1 cellular context compared by ENCODE assay signal in the genomic region with DNA sequence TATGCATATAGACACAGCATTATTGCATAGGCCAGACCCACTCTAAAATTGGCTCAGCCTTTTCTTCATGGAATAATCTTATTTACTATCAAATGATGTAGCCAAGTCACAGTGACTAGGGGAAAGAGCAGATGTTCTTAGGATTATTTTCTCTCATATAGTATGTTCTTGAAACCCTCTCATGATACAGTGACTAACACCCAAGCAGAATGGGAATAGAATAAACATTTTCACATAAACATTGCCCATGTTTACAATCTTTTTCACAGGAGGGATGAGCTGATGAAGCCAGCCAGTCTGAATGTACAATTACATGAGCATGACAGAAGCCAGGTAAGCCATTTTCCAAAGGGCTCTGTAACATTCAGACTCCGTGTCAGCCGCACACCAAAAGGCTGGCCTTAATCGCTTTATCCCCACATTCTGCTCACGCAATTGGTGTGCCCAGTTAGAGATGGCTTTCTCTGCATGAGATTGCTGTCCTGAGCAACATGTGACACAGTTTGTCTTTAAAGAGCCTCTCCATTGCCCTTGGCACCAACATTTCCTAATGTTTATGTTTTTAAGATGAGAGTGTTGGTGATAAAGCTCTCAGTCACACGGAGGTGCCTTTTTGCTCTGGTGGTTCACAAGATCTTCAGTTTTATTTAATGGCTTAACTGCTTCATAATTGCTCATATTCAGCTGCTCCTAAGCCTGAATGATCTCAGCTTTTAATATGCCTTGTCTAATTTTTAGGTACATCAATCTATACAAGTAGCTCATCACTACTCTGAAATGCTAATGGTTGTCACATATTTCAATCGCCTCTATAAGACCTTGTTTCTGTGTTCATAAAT.
A peak's percentile ranks its signal among the peaks of the same experiment; 100 is the strongest.
TF ChIP-seq lines count a peak whose summit lies in the region.

No MANE protein-coding gene starts in this region.

TF ChIP-seq in HEK293, 187 proteins besides CTCF, POLR2A, EP300 and RAD21 (continued from another document):
- TF ChIP-seq, protein P1, sequence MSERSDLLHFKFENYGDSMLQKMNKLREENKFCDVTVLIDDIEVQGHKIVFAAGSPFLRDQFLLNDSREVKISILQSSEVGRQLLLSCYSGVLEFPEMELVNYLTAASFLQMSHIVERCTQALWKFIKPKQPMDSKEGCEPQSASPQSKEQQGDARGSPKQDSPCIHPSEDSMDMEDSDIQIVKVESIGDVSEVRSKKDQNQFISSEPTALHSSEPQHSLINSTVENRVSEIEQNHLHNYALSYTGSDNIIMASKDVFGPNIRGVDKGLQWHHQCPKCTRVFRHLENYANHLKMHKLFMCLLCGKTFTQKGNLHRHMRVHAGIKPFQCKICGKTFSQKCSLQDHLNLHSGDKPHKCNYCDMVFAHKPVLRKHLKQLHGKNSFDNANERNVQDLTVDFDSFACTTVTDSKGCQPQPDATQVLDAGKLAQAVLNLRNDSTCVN (tag by site-specific recombination; optimal IDR thresholded peaks at IDR 0.05) = no peak
- TF ChIP-seq BCL11A (tag by site-specific recombination; IDR thresholded peaks at IDR 0.05; ENCODE audit: low read depth) (0 out of 2 replicates have a peak, but pooled peaks have one; percentile 33), ZNF311 (tag by site-specific recombination; IDR thresholded peaks at IDR 0.05; ENCODE audit: borderline replicate concordance) (no peak), ZNF175 (tag by site-specific recombination; IDR thresholded peaks at IDR 0.05) (no peak), ZNF433 (tag by site-specific recombination; IDR thresholded peaks at IDR 0.05; ENCODE audit: low read depth) (no peak), ZNF121 (tag by site-specific recombination; IDR thresholded peaks at IDR 0.05) (no peak), SP2 (tag by site-specific recombination; IDR thresholded peaks at IDR 0.05) (no peak), ZNF561 (tag by site-specific recombination; IDR thresholded peaks at IDR 0.05; ENCODE audit: borderline replicate concordance) (0 out of 2 replicates have a peak, but pooled peaks have one; percentile 30), ZNF654 (tag by site-specific recombination; IDR thresholded peaks at IDR 0.05; ENCODE audit: low read depth) (peak; percentile 14; the same call in 1 of the 2 replicates), ZBTB48 (tag by site-specific recombination; IDR thresholded peaks at IDR 0.05) (no peak), ZNF837 (tag by site-specific recombination; IDR thresholded peaks at IDR 0.05) (no peak), ZNF132 (tag by site-specific recombination; IDR thresholded peaks at IDR 0.05; ENCODE audit: borderline replicate concordance) (no peak), SCRT2 (tag by site-specific recombination; IDR thresholded peaks at IDR 0.05) (peak; percentile 20; the same call in 1 of the 2 replicates), ZFP41 (tag by site-specific recombination; IDR thresholded peaks at IDR 0.05; ENCODE audit: borderline replicate concordance) (no peak), RBAK (tag by site-specific recombination; IDR thresholded peaks at IDR 0.05) (no peak), KLF16 (tag by site-specific recombination; IDR thresholded peaks at IDR 0.05) (no peak), ZEB2 (tag by site-specific recombination; IDR thresholded peaks at IDR 0.05) (no peak), ZNF548 (tag by site-specific recombination; IDR thresholded peaks at IDR 0.05) (no peak), FEZF1 (tag by site-specific recombination; IDR thresholded peaks at IDR 0.05) (peak; percentile 92), ZNF24 (tag by site-specific recombination; IDR thresholded peaks at IDR 0.05) (no peak), ZNF114 (tag by site-specific recombination; IDR thresholded peaks at IDR 0.05) (no peak), ZNF830 (tag by site-specific recombination; IDR thresholded peaks at IDR 0.05; ENCODE audit: low read depth) (no peak), ZNF404 (tag by site-specific recombination; IDR thresholded peaks at IDR 0.05) (no peak), ZNF596 (tag by site-specific recombination; IDR thresholded peaks at IDR 0.05) (no peak), EGR2 (tag by site-specific recombination; IDR thresholded peaks at IDR 0.05; ENCODE audit: low read depth) (no peak), ZNF184 (tag by site-specific recombination; IDR thresholded peaks at IDR 0.05) (no peak), YY2 (tag by site-specific recombination; IDR thresholded peaks at IDR 0.05) (no peak)
- TF ChIP-seq, protein P2, sequence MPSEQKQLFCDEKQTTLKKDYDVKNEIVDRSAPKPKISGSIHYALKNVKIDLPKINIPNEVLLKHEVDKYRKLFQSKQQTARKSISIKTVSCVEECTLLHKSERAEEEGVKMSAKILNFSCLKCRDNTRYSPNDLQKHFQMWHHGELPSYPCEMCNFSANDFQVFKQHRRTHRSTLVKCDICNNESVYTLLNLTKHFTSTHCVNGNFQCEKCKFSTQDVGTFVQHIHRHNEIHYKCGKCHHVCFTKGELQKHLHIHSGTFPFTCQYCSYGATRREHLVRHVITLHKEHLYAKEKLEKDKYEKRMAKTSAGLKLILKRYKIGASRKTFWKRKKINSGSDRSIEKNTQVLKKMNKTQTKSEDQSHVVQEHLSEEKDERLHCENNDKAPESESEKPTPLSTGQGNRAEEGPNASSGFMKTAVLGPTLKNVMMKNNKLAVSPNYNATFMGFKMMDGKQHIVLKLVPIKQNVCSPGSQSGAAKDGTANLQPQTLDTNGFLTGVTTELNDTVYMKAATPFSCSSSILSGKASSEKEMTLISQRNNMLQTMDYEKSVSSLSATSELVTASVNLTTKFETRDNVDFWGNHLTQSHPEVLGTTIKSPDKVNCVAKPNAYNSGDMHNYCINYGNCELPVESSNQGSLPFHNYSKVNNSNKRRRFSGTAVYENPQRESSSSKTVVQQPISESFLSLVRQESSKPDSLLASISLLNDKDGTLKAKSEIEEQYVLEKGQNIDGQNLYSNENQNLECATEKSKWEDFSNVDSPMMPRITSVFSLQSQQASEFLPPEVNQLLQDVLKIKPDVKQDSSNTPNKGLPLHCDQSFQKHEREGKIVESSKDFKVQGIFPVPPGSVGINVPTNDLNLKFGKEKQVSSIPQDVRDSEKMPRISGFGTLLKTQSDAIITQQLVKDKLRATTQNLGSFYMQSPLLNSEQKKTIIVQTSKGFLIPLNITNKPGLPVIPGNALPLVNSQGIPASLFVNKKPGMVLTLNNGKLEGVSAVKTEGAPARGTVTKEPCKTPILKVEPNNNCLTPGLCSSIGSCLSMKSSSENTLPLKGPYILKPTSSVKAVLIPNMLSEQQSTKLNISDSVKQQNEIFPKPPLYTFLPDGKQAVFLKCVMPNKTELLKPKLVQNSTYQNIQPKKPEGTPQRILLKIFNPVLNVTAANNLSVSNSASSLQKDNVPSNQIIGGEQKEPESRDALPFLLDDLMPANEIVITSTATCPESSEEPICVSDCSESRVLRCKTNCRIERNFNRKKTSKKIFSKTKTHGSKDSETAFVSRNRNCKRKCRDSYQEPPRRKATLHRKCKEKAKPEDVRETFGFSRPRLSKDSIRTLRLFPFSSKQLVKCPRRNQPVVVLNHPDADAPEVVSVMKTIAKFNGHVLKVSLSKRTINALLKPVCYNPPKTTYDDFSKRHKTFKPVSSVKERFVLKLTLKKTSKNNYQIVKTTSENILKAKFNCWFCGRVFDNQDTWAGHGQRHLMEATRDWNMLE (tag by site-specific recombination; conservative IDR thresholded peaks at IDR 0.05; ENCODE audit: low read depth) = no peak
- TF ChIP-seq, protein P3, sequence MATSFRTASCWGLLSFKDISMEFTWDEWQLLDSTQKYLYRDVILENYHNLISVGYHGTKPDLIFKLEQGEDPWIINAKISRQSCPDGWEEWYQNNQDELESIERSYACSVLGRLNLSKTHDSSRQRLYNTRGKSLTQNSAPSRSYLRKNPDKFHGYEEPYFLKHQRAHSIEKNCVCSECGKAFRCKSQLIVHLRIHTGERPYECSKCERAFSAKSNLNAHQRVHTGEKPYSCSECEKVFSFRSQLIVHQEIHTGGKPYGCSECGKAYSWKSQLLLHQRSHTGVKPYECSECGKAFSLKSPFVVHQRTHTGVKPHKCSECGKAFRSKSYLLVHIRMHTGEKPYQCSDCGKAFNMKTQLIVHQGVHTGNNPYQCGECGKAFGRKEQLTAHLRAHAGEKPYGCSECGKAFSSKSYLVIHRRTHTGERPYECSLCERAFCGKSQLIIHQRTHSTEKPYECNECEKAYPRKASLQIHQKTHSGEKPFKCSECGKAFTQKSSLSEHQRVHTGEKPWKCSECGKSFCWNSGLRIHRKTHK (tag by site-specific recombination; IDR thresholded peaks at IDR 0.05) = no peak
- TF ChIP-seq, protein P4, sequence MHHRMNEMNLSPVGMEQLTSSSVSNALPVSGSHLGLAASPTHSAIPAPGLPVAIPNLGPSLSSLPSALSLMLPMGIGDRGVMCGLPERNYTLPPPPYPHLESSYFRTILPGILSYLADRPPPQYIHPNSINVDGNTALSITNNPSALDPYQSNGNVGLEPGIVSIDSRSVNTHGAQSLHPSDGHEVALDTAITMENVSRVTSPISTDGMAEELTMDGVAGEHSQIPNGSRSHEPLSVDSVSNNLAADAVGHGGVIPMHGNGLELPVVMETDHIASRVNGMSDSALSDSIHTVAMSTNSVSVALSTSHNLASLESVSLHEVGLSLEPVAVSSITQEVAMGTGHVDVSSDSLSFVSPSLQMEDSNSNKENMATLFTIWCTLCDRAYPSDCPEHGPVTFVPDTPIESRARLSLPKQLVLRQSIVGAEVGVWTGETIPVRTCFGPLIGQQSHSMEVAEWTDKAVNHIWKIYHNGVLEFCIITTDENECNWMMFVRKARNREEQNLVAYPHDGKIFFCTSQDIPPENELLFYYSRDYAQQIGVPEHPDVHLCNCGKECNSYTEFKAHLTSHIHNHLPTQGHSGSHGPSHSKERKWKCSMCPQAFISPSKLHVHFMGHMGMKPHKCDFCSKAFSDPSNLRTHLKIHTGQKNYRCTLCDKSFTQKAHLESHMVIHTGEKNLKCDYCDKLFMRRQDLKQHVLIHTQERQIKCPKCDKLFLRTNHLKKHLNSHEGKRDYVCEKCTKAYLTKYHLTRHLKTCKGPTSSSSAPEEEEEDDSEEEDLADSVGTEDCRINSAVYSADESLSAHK (tag by site-specific recombination; IDR thresholded peaks at IDR 0.05) = no peak
- TF ChIP-seq, protein P5, sequence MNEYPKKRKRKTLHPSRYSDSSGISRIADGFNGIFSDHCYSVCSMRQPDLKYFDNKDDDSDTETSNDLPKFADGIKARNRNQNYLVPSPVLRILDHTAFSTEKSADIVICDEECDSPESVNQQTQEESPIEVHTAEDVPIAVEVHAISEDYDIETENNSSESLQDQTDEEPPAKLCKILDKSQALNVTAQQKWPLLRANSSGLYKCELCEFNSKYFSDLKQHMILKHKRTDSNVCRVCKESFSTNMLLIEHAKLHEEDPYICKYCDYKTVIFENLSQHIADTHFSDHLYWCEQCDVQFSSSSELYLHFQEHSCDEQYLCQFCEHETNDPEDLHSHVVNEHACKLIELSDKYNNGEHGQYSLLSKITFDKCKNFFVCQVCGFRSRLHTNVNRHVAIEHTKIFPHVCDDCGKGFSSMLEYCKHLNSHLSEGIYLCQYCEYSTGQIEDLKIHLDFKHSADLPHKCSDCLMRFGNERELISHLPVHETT (tag by site-specific recombination; IDR thresholded peaks at IDR 0.05) = no peak
